ENCODE assay signal across 14 cellular contexts in genomic region chr1:94951509-94952208, GRCh38.
"Had no signal": no experiment of that assay in that cellular context is flagged by ENCODE, and none has a peak within 500 bp of the region (broad histone marks: within the 10 kb centered on the region; RNA-seq: fewer than 3 reads in every experiment).

No MANE protein-coding gene starts in this region.

- H3K4me3 ChIP-seq: ovary, testis had no signal

- H3K36me3 ChIP-seq: ovary had no signal

- H3K27me3 ChIP-seq: ovary, testis had no signal

- H3K9me3 ChIP-seq: ovary, testis had no signal

- DNase-seq: activated B cell treated with CpG ODN at 0.5 μM for 24 hours; activated CD4-positive, alpha-beta T cell treated with anti-CD3 and anti-CD28 coated beads, Interleukin-2, amount 10 ng/mL, durations not matched to agents 24 days and 14 days; activated naive CD4-positive, alpha-beta T cell treated with anti-CD3 and anti-CD28 coated beads for 36 hours; central memory CD4-positive, alpha-beta T cell; erythroblast; foreskin melanocyte; head of caudate nucleus; left ventricle myocardium superior; ovary; stimulated activated CD4-positive, alpha-beta T cell treated with anti-CD3 and anti-CD28 coated beads, Interleukin-4, amount 100 ng/mL, for 4 hours; stimulated activated naive CD8-positive, alpha-beta T cell treated with anti-CD3 and anti-CD28 coated beads, Interleukin-15, amount 100 ng/mL, for 72 hours; T-helper 17 cell; testis had no signal

- H3K27ac ChIP-seq: ovary, testis had no signal

- ATAC-seq: activated T-helper 17 cell treated with anti-CD3 and anti-CD28 coated beads, Interleukin-2, amount 50 U/mL, for 72 hours; left ventricle myocardium superior; stimulated activated naive CD8-positive, alpha-beta T cell treated with anti-CD3 and anti-CD28 coated beads, Interleukin-15, amount 100 ng/mL, for 72 hours; T-helper 17 cell had no signal
